Comparison of ENCODE assay signal across 32 cellular contexts in genomic region chr7:43041105-43041504, GRCh38.
A peak's percentile ranks its signal among the peaks of the same experiment; 100 is the strongest.
DNase-seq lines count a peak whose midpoint lies in the region; ATAC-seq, FAIRE-seq and TF ChIP-seq lines count a peak whose summit lies in the region.
"Had no signal": no experiment of that assay in that cellular context is flagged by ENCODE, and none has a peak within 500 bp of the region (broad histone marks: within the 10 kb centered on the region; RNA-seq: fewer than 3 reads in every experiment).

No MANE protein-coding gene starts in this region.

- 3% methylated on average over 2 of the region's 2 CpGs for WGBS in K562 (ENCODE audit: insufficient coverage, low coverage, missing lambda C conversion rate)
- no CpG with 5 or more reads among the region's 2 CpGs for WGBS in mesendoderm (ENCODE audit: extremely low coverage, insufficient coverage, low lambda C conversion rate)

- H3K4me2 ChIP-seq in K562 (ENCODE audit: insufficient read depth, low read length) (no peak overlapping the region), mesendoderm (ENCODE audit: low read length) (no peak overlapping the region)
- H3K4me2 ChIP-seq: A549; BLaER1; BLaER1 treated with 17β-estradiol and CSF1 and Interleukin-3, amounts not matched to agents 10 nM and 100 nM had no signal

- H4K20me1 ChIP-seq in K562 (replicated peaks; ENCODE audit: control insufficient read depth, insufficient read depth, low read length) = no peaks in the 10 kb centered on the region
- H4K20me1 ChIP-seq: BLaER1; BLaER1 treated with 17β-estradiol and CSF1 and Interleukin-3, amounts not matched to agents 10 nM and 100 nM had no signal

- CTCF ChIA-PET in HEK293 (lab: Yijun Ruan, JAX) (interaction anchor here (0.6 kb wide), 1 partner anchor 18 kb away, joined by 3 read pairs; no protein-coding TSS in a partner anchor), K562 (lab: Yijun Ruan, JAX; ENCODE audit: low intra/inter-chr PET ratio) (no interaction called here)

- H3K4me1 ChIP-seq in HEK293 (ENCODE audit: control insufficient read depth, insufficient read depth, low read length) = no peaks in the 10 kb centered on the region
- H3K4me1 ChIP-seq in K562 (replicated peaks in 1 of 2; ENCODE audit: control insufficient read depth in 2 of 2, insufficient read depth in 2 of 2, low read length in 2 of 2) = peaks cover 0 to 10% of the 10 kb centered on the region in 2 experiments; a peak in 2 of 5 replicates
- no peaks in the 10 kb centered on the region for H3K4me1 ChIP-seq in mesendoderm (ENCODE audit: control insufficient read depth, low read depth, low read length)
- H3K4me1 ChIP-seq: A549; BE2C; BLaER1; BLaER1 treated with 17β-estradiol and CSF1 and Interleukin-3, amounts not matched to agents 10 nM and 100 nM; Caco-2 had no signal

- H4K5ac ChIP-seq in mesendoderm (ENCODE audit: low read length) = no peak overlapping the region

- H3K9me3 ChIP-seq in HEK293 (ENCODE audit: control insufficient read depth, insufficient read depth, low read depth, low read length) (no peaks in the 10 kb centered on the region), K562 (replicated peaks; ENCODE audit: control insufficient read depth, insufficient read depth, low read depth, low read length) (no peaks in the 10 kb centered on the region)
- H3K9me3 ChIP-seq: BE2C had no signal

- TF ChIP-seq POLR2A in K562 (conservative IDR thresholded peaks at IDR 0.05) = no peak

- no peak overlapping the region for H2BK15ac ChIP-seq in mesendoderm (replicated peaks; ENCODE audit: low read depth)

- intact Hi-C loops in K562 (cut with micrococcal nuclease) = no loop called here

- peak in 1 of 4 experiments; percentile 32 for DNase-seq in K562 (ENCODE audit: extremely low read depth in 1 of 4, low spot score in 3 of 4)
- no peak for DNase-seq in mesendoderm
- no peak for DNase-seq in ureter (ENCODE audit: low spot score)
- DNase-seq: 8988T; ACHN; AML-193; BE2C; C1 segment of cervical spinal cord; Caco-2; Calu3; CD4-positive, alpha-beta memory T cell; CD4-positive, alpha-beta T cell; CD4-positive, CD25-positive, alpha-beta regulatory T cell; CD8-positive, alpha-beta memory T cell; CD8-positive, alpha-beta T cell; COR-L47; DMS 273 treated with DMSO at 0.1 percent for 48 hours; DMS153; DMS53; DMS79; DMS79 treated with DMSO at 0.1 percent for 48 hours; DND-41; EL had no signal

- no peaks in the 10 kb centered on the region for H3K27me3 ChIP-seq in K562 (ENCODE audit: control insufficient read depth in 2 of 2, insufficient read depth in 2 of 2, low read length in 2 of 2)
- no peaks in the 10 kb centered on the region for H3K27me3 ChIP-seq in mesendoderm (ENCODE audit: insufficient read depth, low read length, poor library complexity)
- H3K27me3 ChIP-seq: BE2C; BLaER1; BLaER1 treated with 17β-estradiol and CSF1 and Interleukin-3, amounts not matched to agents 10 nM and 100 nM had no signal

- no peak overlapping the region for H2AFZ ChIP-seq in K562 (ENCODE audit: low read depth, low read length)

- no peak overlapping the region for H3K18ac ChIP-seq in mesendoderm (ENCODE audit: low read length)

- no peak overlapping the region for H2BK5ac ChIP-seq in mesendoderm (ENCODE audit: low read length)

- no peak for TF ChIP-seq RAD21 in K562 (CRISPR knock-in tag; conservative IDR thresholded peaks at IDR 0.05 in 1 of 2, IDR thresholded peaks at IDR 0.05 in 1 of 2)

- H2BK120ac ChIP-seq in mesendoderm (ENCODE audit: low read depth, low read length) = no peak overlapping the region

- H4K8ac ChIP-seq in mesendoderm (ENCODE audit: low read depth, low read length) = no peak overlapping the region

- H3K27ac ChIP-seq in HEK293 (ENCODE audit: extremely low read depth, low read depth, low read length) (no peak overlapping the region), K562 (ENCODE audit: extremely low read depth, low read depth, low read length) (no peak overlapping the region), mesendoderm (ENCODE audit: low read depth, low read length) (no peak overlapping the region)
- H3K27ac ChIP-seq: 22Rv1; A549; BLaER1; BLaER1 treated with 17β-estradiol and CSF1 and Interleukin-3, amounts not matched to agents 10 nM and 100 nM; C4-2B had no signal

- no peak overlapping the region for H2AK5ac ChIP-seq in mesendoderm (ENCODE audit: low read length)

- in situ Hi-C loops in K562 (cut with MboI) = no loop called here

- ATAC-seq in K562 (peak; percentile 51; the same call in 1 of the 3 replicates), GM18873 (IDR thresholded peaks at IDR 0.05; ENCODE audit: low FRiP score, unreplicated experiment) (no peak), GM19324 (IDR thresholded peaks at IDR 0.05; ENCODE audit: low FRiP score, unreplicated experiment) (no peak)
- ATAC-seq: A549; CD8-positive, alpha-beta T cell had no signal

- no peaks in the 10 kb centered on the region for H3K79me2 ChIP-seq in K562 (ENCODE audit: control insufficient read depth, insufficient read depth, low read length)
- no peaks in the 10 kb centered on the region for H3K79me2 ChIP-seq in mesendoderm (ENCODE audit: control insufficient read depth, insufficient read depth, low read length)

- H3K4me3 ChIP-seq in HEK293 (ENCODE audit: low read depth, low read length) (no peak overlapping the region), K562 (no peak overlapping the region), mesendoderm (ENCODE audit: low read length) (no peak overlapping the region)
- H3K4me3 ChIP-seq: A549; BLaER1; BLaER1 treated with 17β-estradiol and CSF1 and Interleukin-3, amounts not matched to agents 10 nM and 100 nM had no signal

- no TSS peak for BruUV-seq in K562 (replicated peaks; lab: Mats Ljungman, UMichigan)

- no peaks in the 10 kb centered on the region for H3K9me1 ChIP-seq in K562 (ENCODE audit: control insufficient read depth, insufficient read depth, low read length)

- FAIRE-seq in K562 (lab: Jason Lieb, UNC) = peak; percentile 42
- FAIRE-seq: A549, D721Med had no signal

- H3K56ac ChIP-seq in mesendoderm (ENCODE audit: low read length) = no peak overlapping the region

- H3K36me3 ChIP-seq in HEK293 (ENCODE audit: control insufficient read depth in 2 of 2, insufficient read depth in 1 of 2, low read length in 2 of 2) (no peaks in the 10 kb centered on the region), K562 (ENCODE audit: control insufficient read depth, insufficient read depth, low read length) (no peaks in the 10 kb centered on the region), mesendoderm (ENCODE audit: control insufficient read depth, insufficient read depth, low read length) (no peaks in the 10 kb centered on the region)
- H3K36me3 ChIP-seq: BE2C; BLaER1; BLaER1 treated with 17β-estradiol and CSF1 and Interleukin-3, amounts not matched to agents 10 nM and 100 nM had no signal

- peak overlapping the region; percentile 52 for H3K4ac ChIP-seq in mesendoderm (ENCODE audit: low read depth, low read length)

- no peaks in the 10 kb centered on the region for H3K79me1 ChIP-seq in mesendoderm (ENCODE audit: low read length)

- TF ChIP-seq CTCF in HEK293 (tag by site-specific recombination; IDR thresholded peaks at IDR 0.05) = no peak
- TF ChIP-seq CTCF in K562 (IDR thresholded peaks at IDR 0.05 in 2 of 3, conservative IDR thresholded peaks at IDR 0.05 in 1 of 3; ENCODE audit: insufficient read depth in 2 of 3, low read depth in 1 of 3, low read length in 3 of 3) = no peak

- TF ChIP-seq EP300 in K562 (IDR thresholded peaks at IDR 0.05; ENCODE audit: low read length) = no peak

- no peak overlapping the region for H3K23ac ChIP-seq in mesendoderm (ENCODE audit: low read length)

- no peak overlapping the region for H3K9ac ChIP-seq in K562 (ENCODE audit: insufficient read depth in 1 of 2, low read depth in 2 of 2, low read length in 2 of 2)
- H3K9ac ChIP-seq in mesendoderm (ENCODE audit: low read length) = no peak overlapping the region
- H3K9ac ChIP-seq: BLaER1; BLaER1 treated with 17β-estradiol and CSF1 and Interleukin-3, amounts not matched to agents 10 nM and 100 nM had no signal

- POLR2A ChIA-PET in HEK293 (lab: Yijun Ruan, JAX) = no interaction called here
- POLR2A ChIA-PET in K562 (lab: Yijun Ruan, JAX) = interaction anchor here (0.6 to 1.5 kb wide), 6 partner anchors 9 to 27 kb away, joined by 3 to 6 read pairs (median 3); no protein-coding TSS in a partner anchor

TF ChIP-seq in HEK293, 187 proteins besides CTCF, POLR2A, EP300 and RAD21:
- peak; percentile 67 for TF ChIP-seq ZNF341 (tag by site-specific recombination; IDR thresholded peaks at IDR 0.05; ENCODE audit: low read depth)
- TF ChIP-seq MZF1 (tag by site-specific recombination; IDR thresholded peaks at IDR 0.05; ENCODE audit: borderline replicate concordance) = no peak
- TF ChIP-seq ZNF19 (tag by site-specific recombination; IDR thresholded peaks at IDR 0.05; ENCODE audit: low read depth) = no peak

TF ChIP-seq in K562, 482 proteins besides CTCF, POLR2A, EP300 and RAD21:
- no peak for TF ChIP-seq ZEB2 (IDR thresholded peaks at IDR 0.05)
- no peak for TF ChIP-seq ZSCAN29 (IDR thresholded peaks at IDR 0.05)
- no peak for TF ChIP-seq JUNB (CRISPR knock-in tag; conservative IDR thresholded peaks at IDR 0.05)
- TF ChIP-seq ZNF398 (CRISPR knock-in tag; IDR thresholded peaks at IDR 0.05) = no peak
- no peak for TF ChIP-seq IRF9 (tag; IDR thresholded peaks at IDR 0.05)
